ENCODE assay signal across 1 cellular context in genomic region chr14:103819503-103820307, GRCh38.
TF ChIP-seq lines count a peak whose summit lies in the region.

No MANE protein-coding gene starts in this region.

TF ChIP-seq in HepG2, 621 proteins besides CTCF, POLR2A, EP300 and RAD21 (continued from another document):
- TF ChIP-seq IKZF5 (CRISPR knock-in tag; IDR thresholded peaks at IDR 0.05) (no peak), FOXM1 (CRISPR knock-in tag; IDR thresholded peaks at IDR 0.05) (no peak), NRL (CRISPR knock-in tag; IDR thresholded peaks at IDR 0.05; ENCODE audit: borderline replicate concordance) (no peak), TBX2 (CRISPR knock-in tag; IDR thresholded peaks at IDR 0.05; ENCODE audit: borderline replicate concordance) (peak; percentile 37; the same call in 1 of the 2 replicates), PATZ1 (CRISPR knock-in tag; IDR thresholded peaks at IDR 0.05) (peak; percentile 64), PHF20 (CRISPR knock-in tag; IDR thresholded peaks at IDR 0.05) (no peak), ZNF296 (CRISPR knock-in tag; conservative IDR thresholded peaks at IDR 0.05) (no peak), PLRG1 (conservative IDR thresholded peaks at IDR 0.05) (no peak), FUBP1 (CRISPR knock-in tag; IDR thresholded peaks at IDR 0.05; ENCODE audit: borderline replicate concordance) (no peak), SOX6 (IDR thresholded peaks at IDR 0.05) (no peak), SOX6 (CRISPR knock-in tag; IDR thresholded peaks at IDR 0.05) (0 out of 2 replicates have a peak, but pooled peaks have one; percentile 21), TCF7 (IDR thresholded peaks at IDR 0.05; ENCODE audit: low read depth) (no peak), ZSCAN25 (CRISPR knock-in tag; IDR thresholded peaks at IDR 0.05) (no peak), ZNF720 (CRISPR knock-in tag; IDR thresholded peaks at IDR 0.05) (no peak), ZNF572 (CRISPR knock-in tag; IDR thresholded peaks at IDR 0.05) (no peak), SAP130 (CRISPR knock-in tag; IDR thresholded peaks at IDR 0.05; ENCODE audit: low read depth) (peak; percentile 27; the same call in 1 of the 2 replicates), SNAPC4 (CRISPR knock-in tag; IDR thresholded peaks at IDR 0.05) (no peak), ZNF281 (CRISPR knock-in tag; IDR thresholded peaks at IDR 0.05; ENCODE audit: borderline replicate concordance) (peak; percentile 58; the same call in 1 of the 2 replicates), ZNF256 (CRISPR knock-in tag; conservative IDR thresholded peaks at IDR 0.05) (no peak), ZHX2 (IDR thresholded peaks at IDR 0.05; ENCODE audit: low read depth) (no peak), ZHX2 (CRISPR knock-in tag; IDR thresholded peaks at IDR 0.05; ENCODE audit: borderline replicate concordance) (no peak), ZNF230 (CRISPR knock-in tag; IDR thresholded peaks at IDR 0.05) (no peak)
TF ChIP-seq in HepG2: peak in this region for 8.
